Comparison of ENCODE assay signal across 8 cellular contexts in the genomic region with DNA sequence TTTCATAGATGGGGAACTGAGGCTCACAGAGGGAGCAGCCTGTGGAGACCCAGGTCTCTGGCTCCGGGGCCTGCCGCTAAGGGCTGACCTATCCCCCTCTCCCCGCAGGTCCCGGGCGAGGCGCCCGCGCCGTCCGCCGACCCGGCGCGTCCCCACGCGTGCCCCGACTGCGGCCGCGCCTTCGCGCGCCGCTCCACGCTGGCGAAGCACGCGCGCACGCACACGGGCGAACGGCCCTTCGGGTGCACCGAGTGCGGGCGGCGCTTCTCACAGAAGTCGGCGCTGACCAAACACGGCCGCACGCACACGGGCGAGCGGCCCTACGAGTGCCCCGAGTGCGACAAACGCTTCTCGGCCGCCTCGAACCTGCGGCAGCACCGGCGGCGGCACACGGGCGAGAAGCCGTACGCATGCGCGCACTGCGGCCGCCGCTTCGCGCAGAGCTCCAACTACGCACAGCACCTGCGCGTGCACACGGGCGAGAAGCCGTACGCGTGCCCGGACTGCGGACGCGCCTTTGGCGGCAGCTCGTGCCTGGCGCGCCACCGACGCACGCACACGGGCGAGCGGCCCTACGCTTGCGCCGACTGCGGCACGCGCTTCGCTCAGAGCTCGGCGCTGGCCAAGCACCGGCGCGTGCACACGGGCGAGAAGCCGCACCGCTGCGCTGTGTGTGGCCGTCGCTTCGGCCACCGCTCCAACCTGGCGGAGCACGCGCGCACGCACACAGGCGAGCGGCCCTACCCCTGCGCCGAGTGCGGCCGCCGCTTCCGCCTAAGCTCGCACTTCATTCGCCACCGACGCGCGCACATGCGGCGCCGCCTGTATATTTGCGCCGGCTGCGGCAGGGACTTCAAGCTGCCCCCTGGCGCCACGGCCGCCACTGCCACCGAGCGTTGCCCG. TPM values are rescaled to one million over a fixed set of nuclear protein-coding genes. Genes with fewer than 3 reads are reported as not detected.
A peak's percentile ranks its signal among the peaks of the same experiment; 100 is the strongest.
DNase-seq lines count a peak whose midpoint lies in the region; ATAC-seq and TF ChIP-seq lines count a peak whose summit lies in the region.

No MANE protein-coding gene starts in this region.

- no TSS peak for BruUV-seq in Calu3 (replicated peaks; lab: Mats Ljungman, UMichigan)

- intact Hi-C loops in Calu3 (cut with micrococcal nuclease; ENCODE audit: unreplicated experiment): no loop called here

- no peak for TF ChIP-seq EP300 in suprapubic skin (IDR thresholded peaks at IDR 0.05)

- peaks cover 64% of the 10 kb centered on the region for H3K36me3 Mint-ChIP-seq in Calu3 (ENCODE audit: insufficient read depth, unreplicated experiment)
- H3K36me3 Mint-ChIP-seq in activated naive CD4-positive, alpha-beta T cell treated with anti-CD3 and anti-CD28 coated beads, Interleukin-2, amount 10 ng/mL, durations not matched to agents 7 days and 5 days: peaks cover 26% of the 10 kb centered on the region

- H3K4me3 ChIP-seq in suprapubic skin: peak overlapping the region; percentile 78

- H3K27me3 Mint-ChIP-seq in Calu3 (ENCODE audit: unreplicated experiment): no peaks in the 10 kb centered on the region
- no peaks in the 10 kb centered on the region for H3K27me3 Mint-ChIP-seq in activated naive CD4-positive, alpha-beta T cell treated with anti-CD3 and anti-CD28 coated beads, Interleukin-2, amount 10 ng/mL, durations not matched to agents 7 days and 5 days

- no peak overlapping the region for H3K27ac Mint-ChIP-seq in Calu3 (ENCODE audit: unreplicated experiment)
- H3K27ac Mint-ChIP-seq in activated naive CD4-positive, alpha-beta T cell treated with anti-CD3 and anti-CD28 coated beads, Interleukin-2, amount 10 ng/mL, durations not matched to agents 7 days and 5 days: peak overlapping the region; percentile 86

- no peak for TF ChIP-seq POLR2A in suprapubic skin (IDR thresholded peaks at IDR 0.05)

- H3K9me3 ChIP-seq in suprapubic skin: no peaks in the 10 kb centered on the region

- no peaks in the 10 kb centered on the region for H3K27me3 ChIP-seq in suprapubic skin

- CTCF ChIA-PET in Calu3 (lab: Charles Lee): interaction anchor here (0.5 to 2.6 kb wide), 12 partner anchors 8 to 353 kb away, joined by 3 to 33 read pairs (median 6); a partner anchor contains a TSS
- CTCF ChIA-PET in activated naive CD4-positive, alpha-beta T cell treated with anti-CD3 and anti-CD28 coated beads, Interleukin-2, amount 10 ng/mL, durations not matched to agents 7 days and 5 days (lab: Charles Lee): interaction anchor here (0.7 to 1.4 kb wide), 5 partner anchors 8 to 198 kb away, joined by 3 to 14 read pairs (median 4); a partner anchor contains a TSS

- peaks cover 10% of the 10 kb centered on the region for H3K36me3 ChIP-seq in suprapubic skin

- no peaks in the 10 kb centered on the region for H3K9me3 Mint-ChIP-seq in Calu3 (ENCODE audit: low read depth, unreplicated experiment)
- no peaks in the 10 kb centered on the region for H3K9me3 Mint-ChIP-seq in activated naive CD4-positive, alpha-beta T cell treated with anti-CD3 and anti-CD28 coated beads, Interleukin-2, amount 10 ng/mL, durations not matched to agents 7 days and 5 days

- peak; percentile 24 for TF ChIP-seq CTCF in Calu3 (IDR thresholded peaks at IDR 0.05; ENCODE audit: unreplicated experiment)
- TF ChIP-seq CTCF in omental fat pad (IDR thresholded peaks at IDR 0.05): no peak
- TF ChIP-seq CTCF in suprapubic skin (IDR thresholded peaks at IDR 0.05): no peak

- peak; percentile 61 for ATAC-seq in GM21367 (IDR thresholded peaks at IDR 0.05; ENCODE audit: unreplicated experiment)
- peak; percentile 87 for ATAC-seq in omental fat pad (ENCODE audit: low FRiP score)

- peak overlapping the region; percentile 86 for H3K27ac ChIP-seq in suprapubic skin

- WGBS in suprapubic skin: under 1% methylated on average over 63 of the region's 142 CpGs

- DNase-seq in Calu3 (peak; percentile 94), HuH-7 (ENCODE audit: low spot score) (peak; percentile 83), SHP77 treated with DMSO at 0.1 percent for 48 hours (lab: John Stamatoyannopoulos, UW) (peak; percentile 96), globus pallidus (ENCODE audit: low spot score) (peak; percentile 69), omental fat pad (ENCODE audit: low spot score) (no peak), suprapubic skin (ENCODE audit: low spot score in 2 of 2) (peak in 1 of 2 donors; percentile 86)
- peak; percentile 92 for DNase-seq in activated naive CD4-positive, alpha-beta T cell treated with anti-CD3 and anti-CD28 coated beads, Interleukin-2, amount 10 ng/mL, durations not matched to agents 7 days and 5 days

- peaks cover 26% of the 10 kb centered on the region for H3K4me1 Mint-ChIP-seq in Calu3 (ENCODE audit: low read depth, unreplicated experiment)
- H3K4me1 Mint-ChIP-seq in activated naive CD4-positive, alpha-beta T cell treated with anti-CD3 and anti-CD28 coated beads, Interleukin-2, amount 10 ng/mL, durations not matched to agents 7 days and 5 days: peaks cover 35% of the 10 kb centered on the region

- H3K4me3 Mint-ChIP-seq in Calu3 (ENCODE audit: low read depth, unreplicated experiment): peak overlapping the region; percentile 64
- peak overlapping the region; percentile 59 for H3K4me3 Mint-ChIP-seq in activated naive CD4-positive, alpha-beta T cell treated with anti-CD3 and anti-CD28 coated beads, Interleukin-2, amount 10 ng/mL, durations not matched to agents 7 days and 5 days

- peaks cover 17% of the 10 kb centered on the region for H3K4me1 ChIP-seq in suprapubic skin

RNA-seq across cellular contexts. Expression of a gene that starts 10.3 kb away (rescaled TPM):
- 11.3 and 12.2 TPM in 2 replicates for total RNA-seq in Calu3 (2022)
- 10 to 100 TPM in 2 of 4 donors, 1 to 10 TPM in 2; 8.3 to 13.6 (median 9.9) TPM for total RNA-seq in omental fat pad
- total RNA-seq in suprapubic skin: 10 to 100 TPM in 1 of 4 donors, 1 to 10 TPM in 3; 4.9 to 14.3 (median 7.3) TPM

RNA-seq across cellular contexts. Expression of a gene that starts 12.1 kb away (rescaled TPM):
- total RNA-seq in Calu3 (2022): 120 and 124 TPM in 2 replicates
- 10 to 100 TPM in 3 of 4 donors, 1 to 10 TPM in 1; 9.8 to 24.0 (median 14.8) TPM for total RNA-seq in omental fat pad
- 10 to 100 TPM; 17.2 to 26.0 (median 20.0) TPM for total RNA-seq in suprapubic skin

RNA-seq across cellular contexts. Expression of a gene that starts 22.5 kb away (rescaled TPM):
- 21.2 and 24.8 TPM in 2 replicates for total RNA-seq in Calu3 (2022)
- 1 to 10 TPM; 3.4 to 5.4 (median 4.9) TPM for total RNA-seq in omental fat pad
- total RNA-seq in suprapubic skin: 10 to 100 TPM in 1 of 4 donors, 1 to 10 TPM in 3; 6.3 to 12.1 (median 8.1) TPM

RNA-seq across cellular contexts. Expression of a gene that starts 28.0 kb away (rescaled TPM):
- total RNA-seq in Calu3 (2022) (85.0 and 109 TPM in 2 replicates), omental fat pad (10 to 100 TPM; 22.8 to 42.9 (median 32.1) TPM), suprapubic skin (10 to 100 TPM; 16.8 to 26.2 (median 22.2) TPM)

RNA-seq across cellular contexts. Expression of a gene that starts 35.3 kb away (rescaled TPM):
- total RNA-seq in Calu3 (2022) (1.5 and 1.9 TPM in 2 replicates), omental fat pad (1 to 10 TPM in 3 of 4 donors, under 1 TPM in 1; 0.93 to 2.6 (median 2.4) TPM), suprapubic skin (1 to 10 TPM in 2 of 4 donors, under 1 TPM in 1, not detected in 1; 0.52 to 2.3 (median 1.3) TPM)
